Comparison of ENCODE assay signal across 22 cellular contexts in the genomic region with DNA sequence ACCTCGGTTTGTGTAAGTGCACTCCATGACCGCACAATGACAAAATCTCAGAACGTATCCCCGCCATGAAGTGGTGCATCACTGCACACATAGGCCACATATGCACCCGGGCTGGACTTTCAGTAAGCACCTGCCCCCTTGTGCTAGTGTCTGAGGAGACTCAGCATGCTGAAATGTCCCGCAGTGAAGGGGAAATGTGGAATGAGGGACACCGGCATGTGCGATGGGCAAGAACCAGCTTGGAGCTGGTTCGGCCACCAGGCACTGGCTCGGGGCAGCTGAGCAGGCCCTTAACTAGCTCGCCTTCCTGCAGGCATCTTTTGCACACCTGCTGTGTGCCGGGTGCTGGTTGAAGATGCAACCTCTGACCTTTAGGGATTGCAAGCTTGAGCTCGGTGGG. TPM values are rescaled to one million over a fixed set of nuclear protein-coding genes. Genes with fewer than 3 reads are reported as not detected.
"Had no signal": no experiment of that assay in that cellular context is flagged by ENCODE, and none has a peak within 500 bp of the region (broad histone marks: within the 10 kb centered on the region; RNA-seq: fewer than 3 reads in every experiment).

No MANE protein-coding gene starts in this region.

- H3K36me3 ChIP-seq: ovary, right atrium auricular region had no signal

- DNase-seq: activated CD4-positive, alpha-beta T cell treated with anti-CD3 and anti-CD28 coated beads for 1 hour; activated CD4-positive, alpha-beta T cell treated with anti-CD3 and anti-CD28 coated beads, Interleukin-2, amount 50 U/mL, for 1 hour; activated CD8-positive, alpha-beta T cell treated with anti-CD3 and anti-CD28 coated beads, Interleukin-2, amount 10 ng/mL, durations not matched to agents 7 days and 5 days; activated gamma-delta T cell treated with Interleukin-2 at 50 U/mL for 16 hours; activated T-cell treated with anti-CD3 and anti-CD28 coated beads, Interleukin-2, amount 50 U/mL, for 1 hour; anterior cingulate cortex; body of pancreas; caudate nucleus; effector memory CD8-positive, alpha-beta T cell; foreskin melanocyte; hippocampal formation; left ventricle myocardium superior; mammary epithelial cell; mucosa of descending colon; ovary; psoas muscle; stimulated activated CD4-positive, alpha-beta T cell treated with anti-CD3 and anti-CD28 coated beads, Interleukin-4, amount 100 ng/mL, for 24 hours; stimulated activated naive CD8-positive, alpha-beta T cell treated with anti-CD3 and anti-CD28 coated beads, Interleukin-15, Interleukin-2, amounts not matched to agents 100 U/mL and 50 U/mL, for 24 hours; T-helper 9 cell had no signal

- H3K4me3 Mint-ChIP-seq: activated CD8-positive, alpha-beta T cell treated with anti-CD3 and anti-CD28 coated beads, Interleukin-2, amount 10 ng/mL, durations not matched to agents 7 days and 5 days; activated naive CD4-positive, alpha-beta T cell treated with anti-CD3 and anti-CD28 coated beads, Interleukin-2, amount 50 U/mL, for 24 hours; effector memory CD8-positive, alpha-beta T cell had no signal

- H3K4me1 Mint-ChIP-seq: activated naive CD4-positive, alpha-beta T cell treated with anti-CD3 and anti-CD28 coated beads, Interleukin-2, amount 50 U/mL, for 24 hours had no signal

- H3K9me3 ChIP-seq: body of pancreas, mucosa of descending colon, ovary, psoas muscle, right atrium auricular region had no signal

- H3K27ac ChIP-seq: body of pancreas, ovary, psoas muscle, right atrium auricular region had no signal

- H3K9me3 Mint-ChIP-seq: activated naive CD4-positive, alpha-beta T cell treated with anti-CD3 and anti-CD28 coated beads, Interleukin-2, amount 50 U/mL, for 24 hours had no signal

- ATAC-seq: activated CD8-positive, alpha-beta T cell treated with anti-CD3 and anti-CD28 coated beads, Interleukin-2, amount 10 ng/mL, durations not matched to agents 7 days and 5 days; body of pancreas; effector memory CD8-positive, alpha-beta T cell; esophagus mucosa; left ventricle myocardium superior; mucosa of descending colon; psoas muscle; stimulated activated naive CD8-positive, alpha-beta T cell treated with anti-CD3 and anti-CD28 coated beads, Interleukin-15, Interleukin-2, amounts not matched to agents 100 U/mL and 50 U/mL, for 24 hours had no signal

- H3K36me3 Mint-ChIP-seq: activated naive CD4-positive, alpha-beta T cell treated with anti-CD3 and anti-CD28 coated beads, Interleukin-2, amount 50 U/mL, for 24 hours had no signal

- H3K27me3 Mint-ChIP-seq: activated naive CD4-positive, alpha-beta T cell treated with anti-CD3 and anti-CD28 coated beads, Interleukin-2, amount 50 U/mL, for 24 hours; effector memory CD8-positive, alpha-beta T cell had no signal

- H3K27ac Mint-ChIP-seq: activated CD8-positive, alpha-beta T cell treated with anti-CD3 and anti-CD28 coated beads, Interleukin-2, amount 10 ng/mL, durations not matched to agents 7 days and 5 days; activated naive CD4-positive, alpha-beta T cell treated with anti-CD3 and anti-CD28 coated beads, Interleukin-2, amount 50 U/mL, for 24 hours; effector memory CD8-positive, alpha-beta T cell had no signal

- H3K27me3 ChIP-seq: body of pancreas, ovary, right atrium auricular region had no signal

- H3K4me3 ChIP-seq: body of pancreas, mucosa of descending colon, ovary, psoas muscle, right atrium auricular region had no signal

RNA-seq across cellular contexts. Expression of gene TNS3, which starts 49.8 kb away (rescaled TPM):
- total RNA-seq: activated CD8-positive, alpha-beta T cell treated with anti-CD3 and anti-CD28 coated beads, Interleukin-2, amount 10 ng/mL, durations not matched to agents 7 days and 5 days had no signal
